28 cellular contexts compared by ENCODE assay signal in the genomic region with DNA sequence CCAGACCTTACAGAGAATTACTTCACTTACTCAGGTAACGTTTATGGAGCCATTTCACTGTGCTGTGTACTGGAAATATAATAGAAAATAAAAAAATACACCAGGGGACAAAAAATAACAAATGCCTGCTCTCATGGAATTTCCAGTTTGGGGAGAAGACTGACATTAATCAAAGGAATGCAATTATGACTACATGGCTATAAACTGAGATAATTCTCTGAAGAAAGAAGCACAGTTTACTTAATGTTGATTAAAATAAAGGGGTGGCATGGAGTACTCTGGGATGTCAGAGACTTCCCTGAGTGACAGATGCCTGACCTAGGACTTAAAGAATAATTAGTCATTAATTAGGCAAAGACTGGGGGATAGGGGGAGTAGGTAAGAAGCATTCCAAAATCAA.
"Had no signal": no experiment of that assay in that cellular context is flagged by ENCODE, and none has a peak within 500 bp of the region (broad histone marks: within the 10 kb centered on the region; RNA-seq: fewer than 3 reads in every experiment).

No MANE protein-coding gene starts in this region.

- H3K9me3 Mint-ChIP-seq: activated naive CD4-positive, alpha-beta T cell treated with anti-CD3 and anti-CD28 coated beads for 36 hours; activated naive CD8-positive, alpha-beta T cell treated with anti-CD3 and anti-CD28 coated beads for 36 hours; activated T-helper 1 cell treated with anti-CD3 and anti-CD28 coated beads, Interleukin-12 subunit alpha, Interleukin-12 subunit beta, Interleukin-2, Interleukin-4 antibody, amounts not matched to agents 30 ng/mL and 10 ng/mL and 1 ng/mL, durations not matched to agents 14 hours and 24 hours and 36 hours; endodermal cell; immature natural killer cell; natural killer cell had no signal

- H3K27me3 ChIP-seq: brain microvascular endothelial cell, heart left ventricle, pancreas, sigmoid colon, tibial nerve had no signal

- H3K9me3 ChIP-seq: pancreas, psoas muscle, sigmoid colon, tibial nerve had no signal

- H3K4me1 Mint-ChIP-seq: activated naive CD8-positive, alpha-beta T cell treated with anti-CD3 and anti-CD28 coated beads for 36 hours; immature natural killer cell; natural killer cell had no signal

- H3K4me3 ChIP-seq: heart left ventricle, pancreas, psoas muscle, sigmoid colon, smooth muscle cell, tibial nerve had no signal

- ATAC-seq: activated CD4-positive, CD25-positive, alpha-beta regulatory T cell treated with anti-CD3 and anti-CD28 coated beads, Interleukin-2, amount 50 U/mL, for 24 hours; esophagus mucosa; heart left ventricle; natural killer cell; pancreas; psoas muscle had no signal

- H3K27me3 Mint-ChIP-seq: activated naive CD8-positive, alpha-beta T cell treated with anti-CD3 and anti-CD28 coated beads for 36 hours had no signal

- DNase-seq: activated CD4-positive, alpha-beta T cell treated with anti-CD3 and anti-CD28 coated beads for 48 hours; activated CD4-positive, alpha-beta T cell treated with anti-CD3 and anti-CD28 coated beads, Interleukin-2, amount 50 U/mL, for 48 hours; activated CD8-positive, alpha-beta memory T cell treated with anti-CD3 and anti-CD28 coated beads for 24 hours; activated effector memory CD4-positive, alpha-beta T cell treated with anti-CD3 and anti-CD28 coated beads, Interleukin-2, amount 50 U/mL, for 16 hours; activated naive CD4-positive, alpha-beta T cell treated with anti-CD3 and anti-CD28 coated beads for 36 hours; activated naive CD8-positive, alpha-beta T cell treated with anti-CD3 and anti-CD28 coated beads for 36 hours; activated T-cell treated with anti-CD3 and anti-CD28 coated beads, Interleukin-2, amount 50 U/mL, for 1 hour; amniotic stem cell; brain microvascular endothelial cell; caudate nucleus; cortex of kidney; endodermal cell; foreskin fibroblast; heart left ventricle; hypothalamus; immature natural killer cell; kidney; natural killer cell; pancreas; psoas muscle; sigmoid colon; stimulated activated CD4-positive, alpha-beta T cell treated with anti-CD3 and anti-CD28 coated beads, Interleukin-1b, Interleukin-23, amount 100 ng/mL, for 48 hours; stimulated activated naive CD4-positive, alpha-beta T cell had no signal

- H3K27ac Mint-ChIP-seq: activated naive CD4-positive, alpha-beta T cell treated with anti-CD3 and anti-CD28 coated beads for 36 hours; activated naive CD8-positive, alpha-beta T cell treated with anti-CD3 and anti-CD28 coated beads for 36 hours; activated T-helper 1 cell treated with anti-CD3 and anti-CD28 coated beads, Interleukin-12 subunit alpha, Interleukin-12 subunit beta, Interleukin-2, Interleukin-4 antibody, amounts not matched to agents 30 ng/mL and 10 ng/mL and 1 ng/mL, durations not matched to agents 14 hours and 24 hours and 36 hours; endodermal cell; immature natural killer cell; natural killer cell had no signal

- H3K4me3 Mint-ChIP-seq: activated naive CD4-positive, alpha-beta T cell treated with anti-CD3 and anti-CD28 coated beads for 36 hours; activated naive CD8-positive, alpha-beta T cell treated with anti-CD3 and anti-CD28 coated beads for 36 hours; activated T-helper 1 cell treated with anti-CD3 and anti-CD28 coated beads, Interleukin-12 subunit alpha, Interleukin-12 subunit beta, Interleukin-2, Interleukin-4 antibody, amounts not matched to agents 30 ng/mL and 10 ng/mL and 1 ng/mL, durations not matched to agents 14 hours and 24 hours and 36 hours; endodermal cell; immature natural killer cell; natural killer cell had no signal

- H3K27ac ChIP-seq: brain microvascular endothelial cell, heart left ventricle, pancreas, psoas muscle, sigmoid colon, tibial nerve had no signal

- H3K36me3 Mint-ChIP-seq: activated naive CD8-positive, alpha-beta T cell treated with anti-CD3 and anti-CD28 coated beads for 36 hours; immature natural killer cell; natural killer cell had no signal

- H3K36me3 ChIP-seq: brain microvascular endothelial cell, heart left ventricle, pancreas, sigmoid colon, tibial nerve had no signal
